18 cellular contexts compared by ENCODE assay signal in genomic region chr18:69658137-69658536, GRCh38.
A peak's percentile ranks its signal among the peaks of the same experiment; 100 is the strongest.
DNase-seq lines count a peak whose midpoint lies in the region; ATAC-seq and TF ChIP-seq lines count a peak whose summit lies in the region.
"Had no signal": no experiment of that assay in that cellular context is flagged by ENCODE, and none has a peak within 500 bp of the region (broad histone marks: within the 10 kb centered on the region; RNA-seq: fewer than 3 reads in every experiment).

No MANE protein-coding gene starts in this region.

- H4K20me1 ChIP-seq in GM23248 (ENCODE audit: insufficient read depth) = no peaks in the 10 kb centered on the region

- 74 to 81% methylated on average over 2 of the region's 2 CpGs for WGBS in GM23248 (ENCODE audit: low coverage in 1 of 2, low lambda C conversion rate in 2 of 2, missing lambda C conversion rate in 2 of 2), 2 experiments

- H3K4me2 ChIP-seq in GM23248 (ENCODE audit: unreplicated experiment) = no peak overlapping the region
- H3K4me2 ChIP-seq: KMS-11 had no signal

- H3K4me3 ChIP-seq in AG10803 (ENCODE audit: low read length) (no peak overlapping the region), GM23248 (no peak overlapping the region)

- TF ChIP-seq CTCF in AG10803 (conservative IDR thresholded peaks at IDR 0.05; ENCODE audit: low read length) (no peak), VCaP (conservative IDR thresholded peaks at IDR 0.05) (no peak)

- ATAC-seq in GM21515 (IDR thresholded peaks at IDR 0.05; ENCODE audit: unreplicated experiment) = no peak
- ATAC-seq in HG02763 (IDR thresholded peaks at IDR 0.05; ENCODE audit: unreplicated experiment) = no peak
- ATAC-seq: HCT116, T-helper 17 cell had no signal

- DNase-seq in AG10803 (ENCODE audit: low read depth) (peak; percentile 3), GM23248 (peak; percentile 32), fibroblast of peridontal ligament (ENCODE audit: extremely low read depth) (peak; percentile 33), RKO (ENCODE audit: low spot score) (no peak), activated gamma-delta T cell treated with Interleukin-2 at 50 U/mL for 16 hours (no peak)
- DNase-seq: C1 segment of cervical spinal cord; CD8-positive, alpha-beta memory T cell; DMS79 treated with DMSO at 0.1 percent for 48 hours; GOT3; NCI-H1436; NCI-H1930; NCI-H2171 treated with DMSO at 0.1 percent for 48 hours; T-helper 17 cell had no signal

- H3K27me3 ChIP-seq in GM23248 (replicated peaks; ENCODE audit: insufficient read depth) = no peaks in the 10 kb centered on the region

- H3K9me2 ChIP-seq in GM23248 (ENCODE audit: insufficient read depth) = no peaks in the 10 kb centered on the region; the same call in 1 of the 2 replicates

- no peak overlapping the region for H2AFZ ChIP-seq in GM23248

- no peaks in the 10 kb centered on the region for H3K9me3 ChIP-seq in GM23248 (ENCODE audit: low read depth)

- no peaks in the 10 kb centered on the region for H3K4me1 ChIP-seq in GM23248 (ENCODE audit: insufficient read depth)

- H3K27ac ChIP-seq in GM23248 = no peak overlapping the region
- peak overlapping the region; percentile 94 for H3K27ac ChIP-seq in VCaP
- H3K27ac ChIP-seq: KMS-11 had no signal

- in situ Hi-C loops in GM23248 (cut with MboI) = no loop called here

- H3K9ac ChIP-seq in GM23248 = no peak overlapping the region
- H3K9ac ChIP-seq: KMS-11 had no signal

- H3K36me3 ChIP-seq in GM23248 (ENCODE audit: low read depth) = no peaks in the 10 kb centered on the region

- H3F3A ChIP-seq in GM23248 (ENCODE audit: insufficient read depth) = no peaks in the 10 kb centered on the region

- no peaks in the 10 kb centered on the region for H3K79me2 ChIP-seq in GM23248 (ENCODE audit: insufficient read depth)

Comparison
In these comparisons a context has a peak if more than half of its experiments do, and no peak if none do; other contexts are left out.
1. DNase-seq: peak in AG10803 (single experiment), GM23248 (single experiment) and fibroblast of peridontal ligament (single experiment); none in RKO (single experiment) and activated gamma-delta T cell treated with Interleukin-2 at 50 U/mL for 16 hours (single experiment).